ENCODE assay signal across 8 cellular contexts in genomic region chr15:67025719-67026118, GRCh38. TPM values are rescaled to one million over a fixed set of nuclear protein-coding genes. Genes with fewer than 3 reads are reported as not detected.
DNase-seq lines count a peak whose midpoint lies in the region; ATAC-seq and TF ChIP-seq lines count a peak whose summit lies in the region.

No MANE protein-coding gene starts in this region.

- BruUV-seq in A673 (replicated peaks; lab: Mats Ljungman, UMichigan): no TSS peak
- BruUV-seq in mammary epithelial cell (replicated peaks; lab: Mats Ljungman, UMichigan): no TSS peak

- no peaks in the 10 kb centered on the region for H3K36me3 ChIP-seq in A673 (ENCODE audit: insufficient read depth, low read length, poor library complexity, severe bottlenecking)
- no peaks in the 10 kb centered on the region for H3K36me3 ChIP-seq in mammary epithelial cell (ENCODE audit: insufficient read depth, low read length)
- no peaks in the 10 kb centered on the region for H3K36me3 ChIP-seq in mucosa of descending colon (ENCODE audit: low read depth)

- H2AFZ ChIP-seq in mammary epithelial cell (ENCODE audit: low read depth, low read length): peak overlapping the region; percentile 89

- DNase-seq in A673 (ENCODE audit: low spot score) (peak; percentile 58), LHCN-M2 (ENCODE audit: low read depth) (peak; percentile 86), mammary epithelial cell (peak; percentile 29), mucosa of descending colon (peak; percentile 52 to 66 (median 63)), NCI-H2029 (lab: John Stamatoyannopoulos, UW) (no peak), NCI-H82 treated with DMSO at 0.1 percent for 48 hours (lab: John Stamatoyannopoulos, UW; ENCODE audit: unreplicated experiment) (no peak), T-helper 9 cell (no peak)
- DNase-seq in activated CD4-positive, alpha-beta T cell treated with anti-CD3 and anti-CD28 coated beads for 1 hour: no peak

- H3K9me3 ChIP-seq in A673 (ENCODE audit: low read depth, low read length, poor library complexity, severe bottlenecking): no peaks in the 10 kb centered on the region
- no peaks in the 10 kb centered on the region for H3K9me3 ChIP-seq in mammary epithelial cell (replicated peaks; ENCODE audit: insufficient read depth, low read length)
- H3K9me3 ChIP-seq in mucosa of descending colon: no peaks in the 10 kb centered on the region

- H4K20me1 ChIP-seq in mammary epithelial cell (ENCODE audit: insufficient read depth, low read length): no peaks in the 10 kb centered on the region

- peak; percentile 79 for ATAC-seq in mucosa of descending colon

- in situ Hi-C loops in mammary epithelial cell (cut with MboI; ENCODE audit: low sequenced_read_pairs in 2 of 2): no loop called here

- TF ChIP-seq CTCF in A673 (conservative IDR thresholded peaks at IDR 0.05; ENCODE audit: low read depth, low read length): no peak
- no peak for TF ChIP-seq CTCF in mammary epithelial cell (conservative IDR thresholded peaks at IDR 0.05 in 1 of 2, IDR thresholded peaks at IDR 0.05 in 1 of 2; ENCODE audit: extremely low read depth in 1 of 2, insufficient read depth in 1 of 2, low read depth in 1 of 2, low read length in 2 of 2)
- no peak for TF ChIP-seq CTCF in mucosa of descending colon (IDR thresholded peaks at IDR 0.05)

- no peaks in the 10 kb centered on the region for H3K79me2 ChIP-seq in mammary epithelial cell (ENCODE audit: insufficient read depth, low read length)

- 7% methylated on average over 4 of the region's 5 CpGs for WGBS in mammary epithelial cell (ENCODE audit: low coverage, missing lambda C conversion rate)

- H3K27ac ChIP-seq in A673 (ENCODE audit: low read depth, low read length, poor library complexity, severe bottlenecking) (peak overlapping the region; percentile 61), mammary epithelial cell (ENCODE audit: insufficient read depth, low read depth, low read length) (peak overlapping the region; percentile 57)

- dilution Hi-C loops in mammary epithelial cell (cut with HindIII; ENCODE audit: low sequenced_read_pairs): no loop called here

- H3K9ac ChIP-seq in mammary epithelial cell (ENCODE audit: insufficient read depth, low read length): peak overlapping the region; percentile 30

- POLR2A ChIA-PET in A673 (lab: Charles Lee; ENCODE audit: low non-redundant PET): interaction anchor here (0.6 kb wide), 1 partner anchor 1859 kb away, joined by 3 read pairs; no protein-coding TSS in a partner anchor

- no peak overlapping the region for H3K4me3 ChIP-seq in A673 (ENCODE audit: low read depth, low read length, poor library complexity, severe bottlenecking)
- no peak overlapping the region for H3K4me3 ChIP-seq in mammary epithelial cell (replicated peaks in 1 of 3; ENCODE audit: insufficient read depth in 1 of 3, low read depth in 2 of 3, low read length in 3 of 3)
- H3K4me3 ChIP-seq in mucosa of descending colon: no peak overlapping the region

- H3K4me1 ChIP-seq in A673 (ENCODE audit: insufficient read depth, low read length, poor library complexity, severe bottlenecking): peaks cover 32% of the 10 kb centered on the region
- peaks cover 49% of the 10 kb centered on the region for H3K4me1 ChIP-seq in mammary epithelial cell (ENCODE audit: insufficient read depth, low read length)
- peaks cover 19% of the 10 kb centered on the region for H3K4me1 ChIP-seq in mucosa of descending colon (ENCODE audit: low read depth)

- CTCF ChIA-PET in A673 (lab: Charles Lee): no interaction called here
- CTCF ChIA-PET in mammary epithelial cell (lab: Charles Lee; ENCODE audit: low non-redundant PET): interaction anchor here (0.6 kb wide), 1 partner anchor 15 kb away, joined by 3 read pairs; no protein-coding TSS in a partner anchor

- peak overlapping the region; percentile 34 for H3K4me2 ChIP-seq in mammary epithelial cell (ENCODE audit: insufficient read depth, low read depth, low read length)

- intact Hi-C loops in A673 (cut with micrococcal nuclease; ENCODE audit: unreplicated experiment) (no loop called here), mammary epithelial cell (cut with micrococcal nuclease) (no loop called here), mucosa of descending colon (cut with DNase I, micrococcal nuclease) (no loop called here)

- no peaks in the 10 kb centered on the region for H3K27me3 ChIP-seq in A673 (replicated peaks; ENCODE audit: insufficient read depth, low read depth, low read length, poor library complexity)
- no peaks in the 10 kb centered on the region for H3K27me3 ChIP-seq in mammary epithelial cell (ENCODE audit: insufficient read depth, low read length)

RNA-seq across cellular contexts. Expression of gene SMAD3, which starts 39.7 kb away (rescaled TPM):
- total RNA-seq in A673 (2021) (31.0 and 43.0 TPM in 2 replicates), LHCN-M2 (2014; rRNA removed) (18.2 and 35.4 TPM in 2 replicates), mammary epithelial cell (10 to 100 TPM in 1 of 2 donors, 1 to 10 TPM in 1; 8.7 to 41.0 TPM), mucosa of descending colon (10 to 100 TPM; 38.5 to 76.3 (median 44.9) TPM)
- 43.2 TPM for polyA plus RNA-seq in LHCN-M2 (2012)
- polyA plus RNA-seq in mammary epithelial cell: 29.2 TPM
- polyA minus RNA-seq in mammary epithelial cell: 60.6 TPM

Comparison
In these comparisons a context has a peak if more than half of its experiments do, and no peak if none do; other contexts are left out.
1. DNase-seq: peak in A673 (single experiment), LHCN-M2 (single experiment), mammary epithelial cell (single experiment) and mucosa of descending colon (3 of 3); none in NCI-H2029 (single experiment), activated CD4-positive, alpha-beta T cell treated with anti-CD3 and anti-CD28 coated beads for 1 hour (single experiment), NCI-H82 treated with DMSO at 0.1 percent for 48 hours (single experiment) and T-helper 9 cell (single experiment).